Comparison of ENCODE assay signal across 8 cellular contexts in the genomic region with DNA sequence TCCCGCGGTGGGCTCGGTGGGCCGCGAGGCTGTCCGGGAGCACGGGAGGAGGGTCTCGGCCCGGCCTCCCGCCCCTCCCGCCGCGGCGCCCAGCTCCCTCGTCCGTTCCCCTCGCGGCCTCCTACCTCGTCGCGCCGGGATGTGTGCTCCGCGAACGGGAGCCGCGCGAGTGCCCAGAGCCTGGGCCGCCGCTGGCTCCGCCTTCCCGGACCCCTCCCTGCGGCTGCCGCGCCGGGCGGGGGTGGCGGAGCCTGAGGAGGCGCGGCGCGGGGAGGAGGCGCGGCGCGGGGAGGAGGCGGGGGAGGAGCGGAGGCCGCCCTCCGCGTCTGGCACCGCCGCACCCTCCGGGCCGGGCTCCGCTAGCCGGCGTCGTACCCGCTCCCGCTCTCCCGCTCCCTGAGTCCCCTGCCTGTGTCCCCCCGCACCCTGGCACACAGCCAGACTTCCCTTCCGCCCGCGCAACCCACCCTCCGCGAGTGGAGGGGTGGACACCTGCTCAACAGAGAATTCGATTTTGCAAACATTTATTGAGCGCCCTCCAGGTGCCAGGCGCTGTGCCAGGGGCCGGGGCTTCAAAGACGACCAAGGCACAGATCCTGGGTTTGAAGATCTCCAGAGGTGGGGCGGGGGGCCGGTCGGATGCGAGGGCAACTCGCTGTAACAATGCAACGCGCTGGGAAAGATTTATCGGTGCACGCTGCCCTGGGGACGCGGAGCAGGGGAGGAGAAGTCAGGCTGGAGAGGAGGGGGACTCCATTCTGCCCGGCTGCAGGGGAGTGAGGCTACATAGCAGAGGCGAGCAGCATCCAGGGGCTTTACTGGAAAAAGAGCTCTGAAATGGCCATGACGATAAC. TPM values are rescaled to one million over a fixed set of nuclear protein-coding genes. Genes with fewer than 3 reads are reported as not detected.
A peak's percentile ranks its signal among the peaks of the same experiment; 100 is the strongest.
DNase-seq lines count a peak whose midpoint lies in the region; ATAC-seq and TF ChIP-seq lines count a peak whose summit lies in the region.

A gene with protein sequence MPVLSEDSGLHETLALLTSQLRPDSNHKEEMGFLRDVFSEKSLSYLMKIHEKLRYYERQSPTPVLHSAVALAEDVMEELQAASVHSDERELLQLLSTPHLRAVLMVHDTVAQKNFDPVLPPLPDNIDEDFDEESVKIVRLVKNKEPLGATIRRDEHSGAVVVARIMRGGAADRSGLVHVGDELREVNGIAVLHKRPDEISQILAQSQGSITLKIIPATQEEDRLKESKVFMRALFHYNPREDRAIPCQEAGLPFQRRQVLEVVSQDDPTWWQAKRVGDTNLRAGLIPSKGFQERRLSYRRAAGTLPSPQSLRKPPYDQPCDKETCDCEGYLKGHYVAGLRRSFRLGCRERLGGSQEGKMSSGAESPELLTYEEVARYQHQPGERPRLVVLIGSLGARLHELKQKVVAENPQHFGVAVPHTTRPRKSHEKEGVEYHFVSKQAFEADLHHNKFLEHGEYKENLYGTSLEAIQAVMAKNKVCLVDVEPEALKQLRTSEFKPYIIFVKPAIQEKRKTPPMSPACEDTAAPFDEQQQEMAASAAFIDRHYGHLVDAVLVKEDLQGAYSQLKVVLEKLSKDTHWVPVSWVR (minus strand): TSS at position 171 of the 854 bp plus-strand sequence. CDS start 1,240 bp downstream, outside the sequence.

- no peak for DNase-seq in BJ (ENCODE audit: low read depth)
- peak; percentile 51 for DNase-seq in HT1080 (ENCODE audit: low read depth)
- DNase-seq in RPMI8226 = peak; percentile 77
- peak; percentile 63 for DNase-seq in activated naive CD8-positive, alpha-beta T cell treated with anti-CD3 and anti-CD28 coated beads for 36 hours
- peak; percentile 78 for DNase-seq in glomerular visceral epithelial cell (ENCODE audit: extremely low spot score)
- peak; percentile 16 to 33 for DNase-seq in tibial nerve (ENCODE audit: low spot score in 2 of 2)

- TF ChIP-seq CTCF in BJ (IDR thresholded peaks at IDR 0.05; ENCODE audit: insufficient read depth, low read depth, low read length) (no peak), tibial nerve (IDR thresholded peaks at IDR 0.05) (no peak)

- H3K27ac Mint-ChIP-seq in activated naive CD8-positive, alpha-beta T cell treated with anti-CD3 and anti-CD28 coated beads for 36 hours = no peak within 1 kb of the TSS

- H3K4me3 Mint-ChIP-seq in activated naive CD8-positive, alpha-beta T cell treated with anti-CD3 and anti-CD28 coated beads for 36 hours = peak within 1 kb of the TSS; percentile 74

- POLR2A ChIA-PET in BJ (lab: Charles Lee) = no interaction called here

- no peak for ATAC-seq in GM21360 (IDR thresholded peaks at IDR 0.05; ENCODE audit: unreplicated experiment)

- CTCF ChIA-PET in BJ (lab: Yijun Ruan, JAX) = interaction anchor here (1.9 kb wide), 1 partner anchor 13 kb away, joined by 15 read pairs; a partner anchor contains a TSS

- H3K4me1 Mint-ChIP-seq in activated naive CD8-positive, alpha-beta T cell treated with anti-CD3 and anti-CD28 coated beads for 36 hours = peaks cover 11% of the 10 kb centered on the region

- H3K36me3 Mint-ChIP-seq in activated naive CD8-positive, alpha-beta T cell treated with anti-CD3 and anti-CD28 coated beads for 36 hours = no peaks in the 10 kb centered on the region

- 2% methylated on average over 36 to 40 of the region's 87 CpGs for WGBS in tibial nerve, 2 donors

- H3K4me1 ChIP-seq in neuron (ENCODE audit: insufficient read depth, low read length) (peaks cover 23% of the 10 kb centered on the region), tibial nerve (peaks cover 0 to 16% (median 9%) of the 10 kb centered on the region in 4 donors)

- peak in 1 of 2 donors; percentile 50 for TF ChIP-seq POLR2A in tibial nerve (IDR thresholded peaks at IDR 0.05)

- peaks cover 15% of the 10 kb centered on the region for H3K36me3 ChIP-seq in BJ (ENCODE audit: control insufficient read depth, insufficient read depth, low read length)
- no peaks in the 10 kb centered on the region for H3K36me3 ChIP-seq in neuron (ENCODE audit: insufficient read depth, low read length)
- H3K36me3 ChIP-seq in tibial nerve = peaks cover 0 to 27% (median 0%) of the 10 kb centered on the region in 3 donors

- H3K27ac ChIP-seq in tibial nerve = peak within 1 kb of the TSS; percentile 5 to 67 (median 51)

- no peaks in the 10 kb centered on the region for H3K9me3 ChIP-seq in neuron (ENCODE audit: low read length)
- H3K9me3 ChIP-seq in tibial nerve = no peaks in the 10 kb centered on the region

- peak within 1 kb of the TSS; percentile 96 for H2AFZ ChIP-seq in neuron (ENCODE audit: low read depth, low read length)

- peaks cover 58% of the 10 kb centered on the region for H3K27me3 Mint-ChIP-seq in activated naive CD8-positive, alpha-beta T cell treated with anti-CD3 and anti-CD28 coated beads for 36 hours

- peak within 1 kb of the TSS; percentile 64 for H3K4me3 ChIP-seq in BJ (ENCODE audit: low read depth, low read length)
- peak within 1 kb of the TSS; percentile 60 for H3K4me3 ChIP-seq in neuron (ENCODE audit: low read length)
- peak within 1 kb of the TSS; percentile 53 to 71 (median 68) for H3K4me3 ChIP-seq in tibial nerve

- no peaks in the 10 kb centered on the region for H3K9me3 Mint-ChIP-seq in activated naive CD8-positive, alpha-beta T cell treated with anti-CD3 and anti-CD28 coated beads for 36 hours

- TF ChIP-seq EP300 in tibial nerve (IDR thresholded peaks at IDR 0.05) = peak in 1 of 2 donors; percentile 35

- no peaks in the 10 kb centered on the region for H3K27me3 ChIP-seq in BJ (ENCODE audit: control insufficient read depth, insufficient read depth, low read length)
- no peaks in the 10 kb centered on the region for H3K27me3 ChIP-seq in neuron (ENCODE audit: insufficient read depth, low read length)
- H3K27me3 ChIP-seq in tibial nerve = no peaks in the 10 kb centered on the region

RNA-seq across cellular contexts. Expression of the gene that starts here (rescaled TPM):
- polyA plus RNA-seq in BJ (2011; rRNA removed) = 4.6 and 7.9 TPM in 2 replicates
- 3.7 and 4.9 TPM in 2 replicates for polyA minus RNA-seq in BJ (2011; rRNA and poly(A)+ RNA removed)
- 10.6 and 12.5 TPM in 2 replicates for total RNA-seq in HT1080 (2014; rRNA removed; shearing (Covaris generic))
- polyA plus RNA-seq in HT1080 (2015; cell fraction: cytosol; rRNA removed) = 5.0 and 6.6 TPM in 2 replicates
- polyA plus RNA-seq in HT1080 (2015; cell fraction: nucleus; rRNA removed) = 37.8 and 63.8 TPM in 2 replicates
- total RNA-seq in activated naive CD8-positive, alpha-beta T cell treated with anti-CD3 and anti-CD28 coated beads for 36 hours = 1 to 10 TPM in 1 of 2 experiments, under 1 TPM in 1; 0.80 to 1.1 TPM
- 10 to 100 TPM; 19.2 to 31.5 (median 22.1) TPM for total RNA-seq in tibial nerve
